ENCODE assay signal across 8 cellular contexts in genomic region chr2:108786008-108786353, GRCh38. TPM values are rescaled to one million over a fixed set of nuclear protein-coding genes. Genes with fewer than 3 reads are reported as not detected.
DNase-seq lines count a peak whose midpoint lies in the region; ATAC-seq lines count a peak whose summit lies in the region.

No MANE protein-coding gene starts in this region.

- no peak for DNase-seq in T-helper 2 cell treated with Interferon-gamma antibody and Interleukin-4, amounts not matched to agents 5 μg/mL and 100 μg/mL, for 36 hours (ENCODE audit: low spot score)
- DNase-seq in T-helper 2 cell (no peak), COR-L47 (lab: John Stamatoyannopoulos, UW) (no peak), NCI-H69 (lab: John Stamatoyannopoulos, UW) (no peak), aorta (no peak)
- DNase-seq in activated CD4-positive, alpha-beta memory T cell treated with anti-CD3 and anti-CD28 coated beads, Interleukin-2, amount 10 ng/mL, durations not matched to agents 7 days and 5 days = no peak

- WGBS in aorta, 2 donors = 0 to 3% methylated on average over 1 of the region's 1 CpG

- no peak for ATAC-seq in aorta (ENCODE audit: low FRiP score)

- H3K4me3 ChIP-seq in iPS-18a (ENCODE audit: low read length) (peak overlapping the region; percentile 96), stomach smooth muscle (ENCODE audit: low read length in 2 of 2) (peak overlapping the region; percentile 87 to 93), aorta (ENCODE audit: low read length in 2 of 2) (peak overlapping the region in 1 of 2 donors; percentile 79)

- H3K9ac ChIP-seq in iPS-18a (ENCODE audit: low read length) = peak overlapping the region; percentile 89
- peak overlapping the region; percentile 58 to 73 for H3K9ac ChIP-seq in stomach smooth muscle (ENCODE audit: low read length in 2 of 2)

- POLR2A ChIA-PET in activated CD4-positive, alpha-beta memory T cell treated with anti-CD3 and anti-CD28 coated beads, Interleukin-2, amount 10 ng/mL, durations not matched to agents 7 days and 5 days (lab: Charles Lee) = interaction anchor here (0.7 to 1.7 kb wide), 2 partner anchors 165 to 175 kb away, joined by 3 to 4 read pairs; no protein-coding TSS in a partner anchor

- peak overlapping the region; percentile 99 for H3K27ac Mint-ChIP-seq in T-helper 2 cell treated with Interferon-gamma antibody and Interleukin-4, amounts not matched to agents 5 μg/mL and 100 μg/mL, for 36 hours
- peak overlapping the region; percentile 92 for H3K27ac Mint-ChIP-seq in activated CD4-positive, alpha-beta memory T cell treated with anti-CD3 and anti-CD28 coated beads, Interleukin-2, amount 10 ng/mL, durations not matched to agents 7 days and 5 days

- CTCF ChIA-PET in activated CD4-positive, alpha-beta memory T cell treated with anti-CD3 and anti-CD28 coated beads, Interleukin-2, amount 10 ng/mL, durations not matched to agents 7 days and 5 days (lab: Charles Lee) = no interaction called here

- H3K36me3 Mint-ChIP-seq in T-helper 2 cell treated with Interferon-gamma antibody and Interleukin-4, amounts not matched to agents 5 μg/mL and 100 μg/mL, for 36 hours (ENCODE audit: low read depth) = peaks cover 31% of the 10 kb centered on the region
- H3K36me3 Mint-ChIP-seq in activated CD4-positive, alpha-beta memory T cell treated with anti-CD3 and anti-CD28 coated beads, Interleukin-2, amount 10 ng/mL, durations not matched to agents 7 days and 5 days (ENCODE audit: low read depth) = peaks cover 36% of the 10 kb centered on the region

- H3K4me1 ChIP-seq in iPS-18a (ENCODE audit: control insufficient read depth, low read depth, low read length) (peaks cover 5% of the 10 kb centered on the region), stomach smooth muscle (ENCODE audit: control insufficient read depth, insufficient read depth, low read length) (peaks cover 4% of the 10 kb centered on the region), aorta (ENCODE audit: control insufficient read depth in 1 of 2, insufficient read depth in 2 of 2, low read length in 2 of 2) (no peaks in the 10 kb centered on the region)

- no peaks in the 10 kb centered on the region for H3K9me3 Mint-ChIP-seq in T-helper 2 cell treated with Interferon-gamma antibody and Interleukin-4, amounts not matched to agents 5 μg/mL and 100 μg/mL, for 36 hours
- H3K9me3 Mint-ChIP-seq in activated CD4-positive, alpha-beta memory T cell treated with anti-CD3 and anti-CD28 coated beads, Interleukin-2, amount 10 ng/mL, durations not matched to agents 7 days and 5 days = no peaks in the 10 kb centered on the region

- H3K27me3 ChIP-seq in iPS-18a (ENCODE audit: control insufficient read depth, insufficient read depth, low read length) (no peaks in the 10 kb centered on the region), stomach smooth muscle (ENCODE audit: control insufficient read depth in 1 of 2, insufficient read depth in 2 of 2, low read length in 2 of 2) (no peaks in the 10 kb centered on the region), aorta (ENCODE audit: control insufficient read depth in 1 of 2, insufficient read depth in 2 of 2, low read length in 1 of 2) (no peaks in the 10 kb centered on the region)

- H3K4me3 Mint-ChIP-seq in T-helper 2 cell treated with Interferon-gamma antibody and Interleukin-4, amounts not matched to agents 5 μg/mL and 100 μg/mL, for 36 hours = peak overlapping the region; percentile 98
- H3K4me3 Mint-ChIP-seq in activated CD4-positive, alpha-beta memory T cell treated with anti-CD3 and anti-CD28 coated beads, Interleukin-2, amount 10 ng/mL, durations not matched to agents 7 days and 5 days = peak overlapping the region; percentile 96

- H3K27me3 Mint-ChIP-seq in T-helper 2 cell treated with Interferon-gamma antibody and Interleukin-4, amounts not matched to agents 5 μg/mL and 100 μg/mL, for 36 hours (ENCODE audit: low read depth) = no peaks in the 10 kb centered on the region
- no peaks in the 10 kb centered on the region for H3K27me3 Mint-ChIP-seq in activated CD4-positive, alpha-beta memory T cell treated with anti-CD3 and anti-CD28 coated beads, Interleukin-2, amount 10 ng/mL, durations not matched to agents 7 days and 5 days

- peaks cover 49% of the 10 kb centered on the region for H3K36me3 ChIP-seq in iPS-18a (ENCODE audit: control insufficient read depth, low read depth, low read length)
- peaks cover 12 to 15% of the 10 kb centered on the region in 2 donors for H3K36me3 ChIP-seq in stomach smooth muscle (ENCODE audit: control insufficient read depth in 2 of 2, insufficient read depth in 2 of 2, low read length in 2 of 2)
- peaks cover 2 to 7% of the 10 kb centered on the region in 2 donors for H3K36me3 ChIP-seq in aorta (ENCODE audit: control insufficient read depth in 1 of 2, insufficient read depth in 2 of 2, low read length in 1 of 2)

- peak overlapping the region; percentile 68 for H3K27ac ChIP-seq in iPS-18a (ENCODE audit: low read length)
- peak overlapping the region; percentile 4 for H3K27ac ChIP-seq in stomach smooth muscle (ENCODE audit: low read length)
- H3K27ac ChIP-seq in aorta (ENCODE audit: low read depth in 1 of 2, low read length in 2 of 2) = no peak overlapping the region

- H3K4me1 Mint-ChIP-seq in T-helper 2 cell treated with Interferon-gamma antibody and Interleukin-4, amounts not matched to agents 5 μg/mL and 100 μg/mL, for 36 hours (ENCODE audit: low read depth) = peaks cover 17% of the 10 kb centered on the region
- peaks cover 30% of the 10 kb centered on the region for H3K4me1 Mint-ChIP-seq in activated CD4-positive, alpha-beta memory T cell treated with anti-CD3 and anti-CD28 coated beads, Interleukin-2, amount 10 ng/mL, durations not matched to agents 7 days and 5 days

- intact Hi-C loops in aorta (cut with DNase I) = no loop called here

- no peaks in the 10 kb centered on the region for H3K9me3 ChIP-seq in iPS-18a (ENCODE audit: control insufficient read depth, low read depth, low read length)
- no peaks in the 10 kb centered on the region for H3K9me3 ChIP-seq in stomach smooth muscle (ENCODE audit: control insufficient read depth in 2 of 2, low read length in 2 of 2)
- no peaks in the 10 kb centered on the region for H3K9me3 ChIP-seq in aorta (ENCODE audit: control insufficient read depth, low read length)

RNA-seq across cellular contexts. Expression of gene CCDC138, which starts 0.6 kb away (rescaled TPM):
- 1 to 10 TPM; 7.7 to 9.1 TPM for total RNA-seq in activated CD4-positive, alpha-beta memory T cell treated with anti-CD3 and anti-CD28 coated beads, Interleukin-2, amount 10 ng/mL, durations not matched to agents 7 days and 5 days
- 1 to 10 TPM; 2.4 to 3.2 TPM for total RNA-seq in aorta
- polyA plus RNA-seq in aorta = 1 to 10 TPM in 1 of 2 donors, under 1 TPM in 1; 0.25 to 1.1 TPM

Comparison
In these comparisons a context has a peak if more than half of its experiments do, and no peak if none do; other contexts are left out.
1. H3K27ac ChIP-seq: peak in iPS-18a (single experiment) and stomach smooth muscle (single experiment); none in aorta (0 of 2).